ENCODE assay signal across 8 cellular contexts in genomic region chr16:21626659-21627277, GRCh38. TPM values are rescaled to one million over a fixed set of nuclear protein-coding genes. Genes with fewer than 3 reads are reported as not detected.
DNase-seq lines count a peak whose midpoint lies in the region; TF ChIP-seq lines count a peak whose summit lies in the region.

No MANE protein-coding gene starts in this region.

- no peaks in the 10 kb centered on the region for H3K27me3 Mint-ChIP-seq in CD4-positive, alpha-beta memory T cell

- peaks cover 26 to 45% of the 10 kb centered on the region in 2 donors for H3K36me3 Mint-ChIP-seq in CD4-positive, alpha-beta memory T cell

- H3K4me3 ChIP-seq in CD4-positive, alpha-beta memory T cell (ENCODE audit: low read length in 2 of 2), result no peak overlapping the region
- no peak overlapping the region for H3K4me3 ChIP-seq in breast epithelium

- peak overlapping the region; percentile 60 to 89 (median 81) for H3K27ac Mint-ChIP-seq in CD4-positive, alpha-beta memory T cell

- CTCF ChIA-PET in CD4-positive, alpha-beta memory T cell (lab: Charles Lee; ENCODE audit: partially characterized antibody), result interaction anchor here (1.9 kb wide), 1 partner anchor 30 kb away, joined by 4 read pairs; no protein-coding TSS in a partner anchor

- H3K4me1 ChIP-seq in CD4-positive, alpha-beta memory T cell (ENCODE audit: insufficient read depth, low read length), result peaks cover 28% of the 10 kb centered on the region
- no peaks in the 10 kb centered on the region for H3K4me1 ChIP-seq in breast epithelium

- POLR2A ChIA-PET in CD4-positive, alpha-beta memory T cell (lab: Charles Lee; ENCODE audit: partially characterized antibody), result interaction anchor here (0.5 to 3.5 kb wide), 6 partner anchors 12 to 996 kb away, joined by 3 to 14 read pairs (median 5); partner anchors contain the start of gene METTL9

- TF ChIP-seq CTCF in breast epithelium (IDR thresholded peaks at IDR 0.05), result no peak

- H3K9me3 Mint-ChIP-seq in CD4-positive, alpha-beta memory T cell, result no peaks in the 10 kb centered on the region

- no peaks in the 10 kb centered on the region for H3K9me3 ChIP-seq in CD4-positive, alpha-beta memory T cell (ENCODE audit: control insufficient read depth in 1 of 2, low read length in 2 of 2)
- no peaks in the 10 kb centered on the region for H3K9me3 ChIP-seq in breast epithelium

- no peak for TF ChIP-seq POLR2A in breast epithelium (IDR thresholded peaks at IDR 0.05)

- peak; percentile 24 to 62 (median 37) for DNase-seq in CD4-positive, alpha-beta memory T cell
- DNase-seq in NCI-H226, result peak; percentile 58
- no peak for DNase-seq in breast epithelium (ENCODE audit: low spot score in 2 of 2)
- peak; percentile 62 to 91 for DNase-seq in lung microvascular endothelial cell (ENCODE audit: low read depth in 2 of 2)
- DNase-seq in COR-L47 (lab: John Stamatoyannopoulos, UW), result no peak
- no peak for DNase-seq in NCI-H1694 treated with DMSO at 0.1 percent for 48 hours (lab: John Stamatoyannopoulos, UW)
- DNase-seq in NCI-H774 (lab: John Stamatoyannopoulos, UW), result no peak
- no peak for DNase-seq in NK-92 treated with Interleukin-12 subunit alpha and Interleukin-12 subunit beta, amount 100 ng/mL, for 24 hours (lab: John Stamatoyannopoulos, UW)

- H3K4me1 Mint-ChIP-seq in CD4-positive, alpha-beta memory T cell, result peaks cover 28 to 62% (median 42%) of the 10 kb centered on the region in 4 donors

- H3K4me3 Mint-ChIP-seq in CD4-positive, alpha-beta memory T cell, result peak overlapping the region; percentile 41 to 76 (median 66)

- H3K27me3 ChIP-seq in CD4-positive, alpha-beta memory T cell (ENCODE audit: insufficient read depth, low read length), result no peaks in the 10 kb centered on the region
- H3K27me3 ChIP-seq in breast epithelium, result no peaks in the 10 kb centered on the region

- intact Hi-C loops in CD4-positive, alpha-beta memory T cell (cut with micrococcal nuclease), result no loop called here
- intact Hi-C loops in breast epithelium (cut with DNase I; ENCODE audit: low total_unique reads), result no loop called here

- peak overlapping the region; percentile 10 for H3K27ac ChIP-seq in CD4-positive, alpha-beta memory T cell (ENCODE audit: low read depth, low read length)
- peak overlapping the region; percentile 37 to 65 for H3K27ac ChIP-seq in breast epithelium

- peaks cover 14% of the 10 kb centered on the region for H3K36me3 ChIP-seq in CD4-positive, alpha-beta memory T cell (ENCODE audit: insufficient read depth, low read length)
- H3K36me3 ChIP-seq in breast epithelium, result no peaks in the 10 kb centered on the region

RNA-seq across cellular contexts. Expression of gene IGSF6, which starts 25.6 kb away (rescaled TPM):
- total RNA-seq in CD4-positive, alpha-beta memory T cell, result 1 to 10 TPM; 3.9 to 5.1 TPM
- under 1 TPM; 0.13 to 0.31 TPM for polyA plus RNA-seq in CD4-positive, alpha-beta memory T cell
- total RNA-seq in breast epithelium (10 to 100 TPM in 1 of 3 donors, 1 to 10 TPM in 1, under 1 TPM in 1; 0.33 to 13.2 (median 6.7) TPM), lung microvascular endothelial cell (not detected in 2 replicates)

RNA-seq across cellular contexts. Expression of gene METTL9, which starts 27.4 kb away (rescaled TPM):
- 10 to 100 TPM; 71.1 to 92.8 TPM for total RNA-seq in CD4-positive, alpha-beta memory T cell
- 100 to 1,000 TPM; 122 to 175 TPM for polyA plus RNA-seq in CD4-positive, alpha-beta memory T cell
- total RNA-seq in breast epithelium (100 to 1,000 TPM; 121 to 162 (median 136) TPM), lung microvascular endothelial cell (165 and 184 TPM in 2 replicates)

RNA-seq across cellular contexts. Expression of gene OTOA, which starts 37.0 kb away (rescaled TPM):
- under 1 TPM; 0.11 to 0.17 TPM for total RNA-seq in CD4-positive, alpha-beta memory T cell
- not detected for polyA plus RNA-seq in CD4-positive, alpha-beta memory T cell
- 1 to 10 TPM in 1 of 3 donors, under 1 TPM in 1, not detected in 1; 0.96 to 1.5 TPM for total RNA-seq in breast epithelium
- under 0.01 TPM in 1 of 2 replicates, not detected in the other for total RNA-seq in lung microvascular endothelial cell

Comparison
In these comparisons a context has a peak if more than half of its experiments do, and no peak if none do; other contexts are left out.
1. DNase-seq: peak in CD4-positive, alpha-beta memory T cell (5 of 5), NCI-H226 (single experiment) and lung microvascular endothelial cell (2 of 2); none in breast epithelium (0 of 2), COR-L47 (single experiment), NCI-H1694 treated with DMSO at 0.1 percent for 48 hours (single experiment), NCI-H774 (single experiment) and NK-92 treated with Interleukin-12 subunit alpha and Interleukin-12 subunit beta, amount 100 ng/mL, for 24 hours (single experiment).